In the genomic region with DNA sequence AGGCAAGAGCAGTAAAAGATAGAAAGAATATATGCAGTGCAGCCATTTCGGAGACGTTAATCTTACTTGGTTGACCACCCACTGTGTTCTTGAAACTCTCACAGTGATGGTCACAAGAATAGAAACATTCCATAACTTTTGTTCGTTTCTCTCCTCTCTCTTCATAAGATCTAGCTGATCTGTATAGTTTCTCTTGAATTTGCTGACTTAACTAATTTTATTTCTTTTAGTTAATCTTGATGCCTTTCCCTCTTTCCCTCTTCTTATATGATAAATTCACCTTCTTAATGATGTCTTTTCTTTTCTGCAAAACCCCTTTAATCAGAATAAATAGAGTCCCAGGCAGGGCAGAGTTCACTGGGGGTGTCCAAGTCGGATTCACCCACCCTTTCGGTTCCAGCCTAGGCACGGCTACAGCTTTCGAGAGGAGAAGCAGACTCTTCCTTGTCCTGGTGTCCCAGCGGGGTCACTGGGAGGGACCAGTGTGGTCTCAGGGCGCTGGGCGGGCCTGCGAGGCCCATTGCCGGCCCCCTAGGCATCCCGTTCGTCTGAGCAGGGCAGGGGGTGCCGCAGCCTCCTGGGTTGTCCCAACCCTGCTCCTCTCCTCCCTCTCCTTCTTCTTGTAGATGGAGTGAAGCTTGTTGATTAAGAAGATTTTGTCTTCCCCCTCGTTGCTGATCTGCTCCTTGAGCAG, we compare ENCODE assay signal across 17 cellular contexts. TPM values are rescaled to one million over a fixed set of nuclear protein-coding genes. Genes with fewer than 3 reads are reported as not detected.
DNase-seq lines count a peak whose midpoint lies in the region; ATAC-seq, FAIRE-seq and TF ChIP-seq lines count a peak whose summit lies in the region.
"Had no signal": no experiment of that assay in that cellular context is flagged by ENCODE, and none has a peak within 500 bp of the region (broad histone marks: within the 10 kb centered on the region; RNA-seq: fewer than 3 reads in every experiment).

No MANE protein-coding gene starts in this region.

- no peak for TF ChIP-seq POLR2A in HepG2 (IDR thresholded peaks at IDR 0.05; ENCODE audit: insufficient read depth in 1 of 2, low read depth in 2 of 2, low read length in 2 of 2)

- H3K36me3 Mint-ChIP-seq in GM23338 (ENCODE audit: low read depth) (no peaks in the 10 kb centered on the region), osteocyte (ENCODE audit: unreplicated experiment) (no peaks in the 10 kb centered on the region)

- H3K4me3 ChIP-seq in GM23338: no peak overlapping the region
- no peak overlapping the region for H3K4me3 ChIP-seq in Karpas-422 (ENCODE audit: low read length)
- no peak overlapping the region for H3K4me3 ChIP-seq in HepG2 (replicated peaks in 1 of 3; ENCODE audit: insufficient read depth in 1 of 3, low read depth in 2 of 3, low read length in 3 of 3)
- no peak overlapping the region for H3K4me3 ChIP-seq in psoas muscle

- 0 out of 2 replicates have a peak overlapping the region, but pooled peaks have one; percentile 66 for H2AFZ ChIP-seq in GM23338
- H2AFZ ChIP-seq in Karpas-422 (ENCODE audit: low read length): no peak overlapping the region
- no peak overlapping the region for H2AFZ ChIP-seq in HepG2 (ENCODE audit: low read length)

- H3K4me1 ChIP-seq in GM23338 (ENCODE audit: insufficient read depth) (no peaks in the 10 kb centered on the region), Karpas-422 (ENCODE audit: low read length) (no peaks in the 10 kb centered on the region), HepG2 (ENCODE audit: insufficient read depth, low read length) (no peaks in the 10 kb centered on the region), psoas muscle (no peaks in the 10 kb centered on the region)
- H3K4me1 ChIP-seq: BE2C had no signal

- POLR2A ChIA-PET in HepG2 (lab: Yijun Ruan, JAX): no interaction called here

- no peak for FAIRE-seq in HepG2 (lab: Jason Lieb, UNC)

- in situ Hi-C loops in HepG2 (cut with HindIII; ENCODE audit: extremely low pct_ligation_motif_present, low pct_unique_long_range_greater_than_20kb): no loop called here

- WGBS in HepG2 (ENCODE audit: low lambda C conversion rate): 40% methylated on average over 11 of the region's 16 CpGs
- 77 to 82% (median 79%) methylated on average over 16 of the region's 16 CpGs for WGBS in psoas muscle, 3 donors

- no peak for TF ChIP-seq RAD21 in HepG2 (CRISPR knock-in tag; IDR thresholded peaks at IDR 0.05)

- H3F3A ChIP-seq in GM23338 (replicated peaks; ENCODE audit: low read depth): no peaks in the 10 kb centered on the region

- H4K20me1 ChIP-seq in GM23338 (replicated peaks; ENCODE audit: insufficient read depth) (no peaks in the 10 kb centered on the region), Karpas-422 (ENCODE audit: insufficient read depth, low read depth, low read length) (no peaks in the 10 kb centered on the region), HepG2 (ENCODE audit: insufficient read depth, low read length) (no peaks in the 10 kb centered on the region)

- CTCF ChIA-PET in HepG2 (lab: Yijun Ruan, JAX; ENCODE audit: low intra/inter-chr PET ratio, low total read pairs): no interaction called here

- no peak overlapping the region for H3K27ac Mint-ChIP-seq in GM23338
- H3K27ac Mint-ChIP-seq in osteocyte (ENCODE audit: unreplicated experiment): no peak overlapping the region
- H3K27ac Mint-ChIP-seq: CD4-positive, alpha-beta T cell had no signal

- intact Hi-C loops in HepG2 (cut with micrococcal nuclease; ENCODE audit: unreplicated experiment): no loop called here
- intact Hi-C loops in psoas muscle (cut with DNase I): no loop called here

- H3K79me2 ChIP-seq in GM23338 (replicated peaks; ENCODE audit: insufficient read depth) (no peaks in the 10 kb centered on the region), Karpas-422 (ENCODE audit: low read length) (no peaks in the 10 kb centered on the region), HepG2 (ENCODE audit: insufficient read depth, low read length) (no peaks in the 10 kb centered on the region)

- TF ChIP-seq CTCF in GM23338 (conservative IDR thresholded peaks at IDR 0.05; ENCODE audit: low read depth in 2 of 2): no peak
- no peak for TF ChIP-seq CTCF in HepG2 (CRISPR knock-in tag; IDR thresholded peaks at IDR 0.05)
- no peak for TF ChIP-seq CTCF in osteocyte (IDR thresholded peaks at IDR 0.05)
- no peak for TF ChIP-seq CTCF in psoas muscle (IDR thresholded peaks at IDR 0.05)

- H3K27ac ChIP-seq in GM23338 (ENCODE audit: low read depth) (no peak overlapping the region), Karpas-422 (ENCODE audit: low read length) (no peak overlapping the region), HepG2 (ENCODE audit: extremely low read length, insufficient read depth, low read length) (no peak overlapping the region), psoas muscle (no peak overlapping the region)
- H3K27ac ChIP-seq: HL-60 had no signal

- TF ChIP-seq EP300 in HepG2 (IDR thresholded peaks at IDR 0.05; ENCODE audit: low read depth in 2 of 2, low read length in 2 of 2) (no peak), HepG2 (CRISPR knock-in tag; IDR thresholded peaks at IDR 0.05; ENCODE audit: borderline replicate concordance) (no peak)

- H3K4me2 ChIP-seq in GM23338 (no peak overlapping the region), Karpas-422 (ENCODE audit: low read depth, low read length, poor library complexity, severe bottlenecking) (no peak overlapping the region), HepG2 (ENCODE audit: low read depth, low read length) (no peak overlapping the region)

- ATAC-seq in GM23338: no peak
- no peak for ATAC-seq in HepG2
- ATAC-seq in psoas muscle: no peak

- H3K9me3 Mint-ChIP-seq in GM23338 (0 out of 3 replicates have a peak, but pooled peaks cover 3% of the 10 kb centered on the region), osteocyte (ENCODE audit: unreplicated experiment) (no peaks in the 10 kb centered on the region)
- H3K9me3 Mint-ChIP-seq: CD4-positive, alpha-beta T cell had no signal

- H3K27me3 Mint-ChIP-seq in GM23338 (ENCODE audit: insufficient read depth, low read depth, poor library complexity): no peaks in the 10 kb centered on the region
- H3K27me3 Mint-ChIP-seq in osteocyte (ENCODE audit: unreplicated experiment): peaks cover 41% of the 10 kb centered on the region
- H3K27me3 Mint-ChIP-seq: IgD-negative memory B cell had no signal

- DNase-seq in GM23338 (ENCODE audit: low spot score): no peak
- peak; percentile 17 for DNase-seq in Karpas-422
- no peak for DNase-seq in HepG2 (ENCODE audit: low spot score)
- peak; percentile 78 for DNase-seq in osteocyte (ENCODE audit: extremely low spot score, unreplicated experiment)
- DNase-seq in psoas muscle: no peak
- no peak for DNase-seq in NCI-H1092 treated with DMSO at 0.1 percent for 48 hours (lab: John Stamatoyannopoulos, UW)
- DNase-seq in EL: no peak
- DNase-seq: ACHN; C1 segment of cervical spinal cord; CD4-positive, alpha-beta T cell; DMS79; GF-D8; HCEC 1CT; KG1 had no signal

- no peaks in the 10 kb centered on the region for H3K36me3 ChIP-seq in GM23338 (ENCODE audit: insufficient read depth)
- no peaks in the 10 kb centered on the region for H3K36me3 ChIP-seq in Karpas-422 (ENCODE audit: insufficient read depth, low read length)
- H3K36me3 ChIP-seq in HepG2 (replicated peaks in 1 of 2; ENCODE audit: control insufficient read depth in 1 of 2, insufficient read depth in 2 of 2, low read length in 2 of 2): no peaks in the 10 kb centered on the region
- H3K36me3 ChIP-seq in psoas muscle (ENCODE audit: insufficient read depth in 1 of 2, low read depth in 1 of 2): no peaks in the 10 kb centered on the region
- H3K36me3 ChIP-seq: BE2C had no signal

- H3K9ac ChIP-seq in Karpas-422 (ENCODE audit: low read length) (no peak overlapping the region), HepG2 (ENCODE audit: insufficient read depth, low read depth, low read length) (no peak overlapping the region)

- H3K9me2 ChIP-seq in GM23338 (ENCODE audit: insufficient read depth) (no peaks in the 10 kb centered on the region), Karpas-422 (replicated peaks; ENCODE audit: insufficient read depth, low read length) (no peaks in the 10 kb centered on the region)

- H3K9me3 ChIP-seq in Karpas-422 (ENCODE audit: low read length): no peaks in the 10 kb centered on the region
- H3K9me3 ChIP-seq in HepG2 (ENCODE audit: low read length): no peaks in the 10 kb centered on the region
- no peaks in the 10 kb centered on the region for H3K9me3 ChIP-seq in psoas muscle
- H3K9me3 ChIP-seq: BE2C had no signal

- H3K27me3 ChIP-seq in GM23338 (ENCODE audit: insufficient read depth) (no peaks in the 10 kb centered on the region), Karpas-422 (ENCODE audit: low read length) (no peaks in the 10 kb centered on the region), HepG2 (ENCODE audit: control insufficient read depth in 1 of 2, insufficient read depth in 2 of 2, low read length in 2 of 2) (peaks cover 5 to 14% of the 10 kb centered on the region in 2 experiments; a peak in 4 of 5 replicates), psoas muscle (ENCODE audit: insufficient read depth in 3 of 3, low read length in 2 of 3) (peaks cover 0 to 3% (median 0%) of the 10 kb centered on the region in 3 donors)
- H3K27me3 ChIP-seq: BE2C had no signal

- no TSS peak for BruUV-seq in HepG2 (replicated peaks; lab: Mats Ljungman, UMichigan)

- no peaks in the 10 kb centered on the region for H3K4me1 Mint-ChIP-seq in GM23338
- no peaks in the 10 kb centered on the region for H3K4me1 Mint-ChIP-seq in osteocyte (ENCODE audit: unreplicated experiment)
- H3K4me1 Mint-ChIP-seq: IgD-negative memory B cell had no signal

- no peak overlapping the region for H3K4me3 Mint-ChIP-seq in GM23338
- no peak overlapping the region for H3K4me3 Mint-ChIP-seq in osteocyte (ENCODE audit: unreplicated experiment)
- H3K4me3 Mint-ChIP-seq: CD4-positive, alpha-beta T cell; IgD-negative memory B cell had no signal

RNA-seq across cellular contexts. Expression of gene ZNF691, which starts 39.8 kb away (rescaled TPM):
- total RNA-seq in GM23338 (2014; rRNA removed; shearing (Covaris generic)): 26.4 and 27.7 TPM in 2 replicates
- polyA plus RNA-seq in GM23338 (2016; fragmentation: Nextera tagmentation; extraction: Ambion mirVana) (21.3 and 22.0 TPM in 2 replicates), HepG2 (2011; rRNA removed) (6.0 and 7.6 TPM in 2 replicates), psoas muscle (10 to 100 TPM in 1 of 3 donors, 1 to 10 TPM in 2; 6.7 to 10.8 (median 7.4) TPM)
- total RNA-seq in Karpas-422 (2014; rRNA removed; shearing (Covaris generic); ENCODE audit: low replicate concordance): 15.4 and 18.3 TPM in 2 replicates
- total RNA-seq in HepG2 (2016; rRNA removed; fragmentation: Illumina TruSeq; extraction: Trizol) (7.8 and 8.2 TPM in 2 replicates), osteocyte (8.7 and 10.7 TPM in 2 replicates), psoas muscle (1 to 10 TPM; 4.8 to 8.0 (median 6.4) TPM)
- total RNA-seq in HepG2 (2016; cell fraction: cytosol; rRNA removed; fragmentation: Illumina TruSeq; extraction: Trizol; ENCODE audit: low read depth): 4.9 and 5.6 TPM in 2 replicates
- 7.7 and 8.3 TPM in 2 replicates for total RNA-seq in HepG2 (2016; cell fraction: insoluble cytoplasmic fraction; rRNA removed; fragmentation: Illumina TruSeq; extraction: Trizol)
- 8.0 and 8.4 TPM in 2 replicates for total RNA-seq in HepG2 (2016; cell fraction: membrane; rRNA removed; fragmentation: Illumina TruSeq; extraction: Trizol)
- total RNA-seq in HepG2 (2016; cell fraction: nucleus; rRNA removed; fragmentation: Illumina TruSeq; extraction: Trizol): 5.0 and 5.6 TPM in 2 replicates
- polyA plus RNA-seq in HepG2 (2011; cell fraction: cytosol; rRNA removed): 4.3 TPM in 2 replicates
- polyA plus RNA-seq in HepG2 (2011; cell fraction: nucleus; rRNA removed): 15.5 and 19.3 TPM in 2 replicates
- 7.2 and 8.1 TPM in 2 replicates for polyA plus RNA-seq in HepG2 (2012)
- polyA plus RNA-seq in HepG2 (2016; cell fraction: cytosol; fragmentation: Illumina TruSeq; extraction: Trizol; ENCODE audit: low read depth): 2.2 and 2.3 TPM in 2 replicates
- polyA plus RNA-seq in HepG2 (2016; cell fraction: insoluble cytoplasmic fraction; fragmentation: Illumina TruSeq; extraction: Trizol; ENCODE audit: low read depth): 7.5 and 8.9 TPM in 2 replicates
- polyA plus RNA-seq in HepG2 (2016; cell fraction: membrane; fragmentation: Illumina TruSeq; extraction: Trizol; ENCODE audit: low read depth): 3.7 and 4.1 TPM in 2 replicates
- 14.1 and 16.5 TPM in 2 replicates for polyA plus RNA-seq in HepG2 (2016; cell fraction: nucleus; fragmentation: Illumina TruSeq; extraction: Trizol; ENCODE audit: insufficient read depth, low read depth)
- 3.2 and 8.9 TPM in 2 replicates for polyA minus RNA-seq in HepG2 (2011; rRNA and poly(A)+ RNA removed; ENCODE audit: low replicate concordance)
- 2.8 and 3.0 TPM in 2 replicates for polyA minus RNA-seq in HepG2 (2011; cell fraction: cytosol; rRNA and poly(A)+ RNA removed)
- polyA minus RNA-seq in HepG2 (2011; cell fraction: nucleus; rRNA and poly(A)+ RNA removed): 5.7 and 5.8 TPM in 2 replicates

Comparison
In these comparisons a context has a peak if more than half of its experiments do, and no peak if none do; other contexts are left out.
1. DNase-seq: peak in Karpas-422 (single experiment) and osteocyte (single experiment); none in GM23338 (single experiment), HepG2 (single experiment), psoas muscle (0 of 2), NCI-H1092 treated with DMSO at 0.1 percent for 48 hours (single experiment) and EL (single experiment).